ENCODE assay signal across 14 cellular contexts in the genomic region with DNA sequence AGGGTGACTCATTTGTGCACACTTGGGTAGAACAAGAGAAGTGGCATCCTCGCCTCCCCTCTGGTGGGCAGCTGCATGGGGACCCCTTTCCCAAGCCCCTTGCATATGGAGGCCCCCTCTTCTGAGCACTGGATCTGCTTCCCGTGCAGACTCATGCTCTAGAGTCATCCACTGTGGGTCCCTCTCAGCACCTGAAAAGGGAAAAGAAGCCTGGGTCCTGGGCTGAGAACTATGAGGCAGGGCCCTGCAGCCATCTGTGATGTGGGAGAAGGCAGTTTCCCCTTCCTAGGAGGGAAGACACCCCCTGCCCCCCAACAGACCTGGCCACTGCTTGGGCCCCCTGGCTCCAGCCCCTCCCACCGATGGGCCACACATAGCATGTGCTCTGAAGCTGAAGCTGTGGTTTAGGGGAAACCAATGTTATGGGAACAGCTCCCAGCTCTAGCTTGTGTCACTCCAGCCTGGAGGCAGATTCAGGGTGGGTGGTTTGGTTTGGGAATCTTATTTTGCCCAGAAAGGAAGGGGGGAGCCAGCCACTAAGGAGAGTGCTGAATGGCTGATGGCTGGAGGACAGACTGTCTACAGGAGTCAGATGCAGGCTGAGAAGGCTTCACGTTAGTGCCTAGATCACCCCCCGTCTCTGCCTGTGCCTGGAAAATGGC.
DNase-seq lines count a peak whose midpoint lies in the region; FAIRE-seq and TF ChIP-seq lines count a peak whose summit lies in the region.
"Had no signal": no experiment of that assay in that cellular context is flagged by ENCODE, and none has a peak within 500 bp of the region (broad histone marks: within the 10 kb centered on the region; RNA-seq: fewer than 3 reads in every experiment).

No MANE protein-coding gene starts in this region.

- H3K27ac Mint-ChIP-seq in HFFc6 (peak overlapping the region; percentile 72), chondrocyte (ENCODE audit: unreplicated experiment) (peak overlapping the region; percentile 41), osteocyte (ENCODE audit: unreplicated experiment) (peak overlapping the region; percentile 50)
- H3K27ac Mint-ChIP-seq: CD8-positive, alpha-beta memory T cell had no signal

- peaks cover 28% of the 10 kb centered on the region for H3K36me3 Mint-ChIP-seq in HFFc6 (ENCODE audit: low read depth)
- H3K36me3 Mint-ChIP-seq in chondrocyte (ENCODE audit: low read depth) = peaks cover 4% of the 10 kb centered on the region
- H3K36me3 Mint-ChIP-seq in osteocyte (ENCODE audit: unreplicated experiment) = no peaks in the 10 kb centered on the region
- H3K36me3 Mint-ChIP-seq: CD8-positive, alpha-beta memory T cell had no signal

- TF ChIP-seq CTCF in HFFc6 (IDR thresholded peaks at IDR 0.05) (no peak), chondrocyte (IDR thresholded peaks at IDR 0.05) (no peak), osteocyte (IDR thresholded peaks at IDR 0.05) (no peak)

- no peak overlapping the region for H3K4me3 Mint-ChIP-seq in HFFc6
- H3K4me3 Mint-ChIP-seq in chondrocyte (ENCODE audit: unreplicated experiment) = no peak overlapping the region
- no peak overlapping the region for H3K4me3 Mint-ChIP-seq in osteocyte (ENCODE audit: unreplicated experiment)
- H3K4me3 Mint-ChIP-seq: CD8-positive, alpha-beta memory T cell had no signal

- DNase-seq in EH (ENCODE audit: low read depth) = peak; percentile 73
- DNase-seq in HFFc6 = no peak
- DNase-seq in chondrocyte (ENCODE audit: low spot score) = peak; percentile 49
- DNase-seq in osteocyte (ENCODE audit: extremely low spot score, unreplicated experiment) = no peak
- no peak for DNase-seq in frontal cortex (ENCODE audit: low spot score in 2 of 2)
- DNase-seq in hippocampal formation (lab: John Stamatoyannopoulos, UW) = no peak
- DNase-seq in DMS79 (lab: John Stamatoyannopoulos, UW) = no peak
- DNase-seq: C1 segment of cervical spinal cord; CD8-positive, alpha-beta memory T cell; GDM1; NCI-H1417 treated with DMSO at 0.1 percent for 48 hours; NCI-H1930; NCI-H226; NCI-H524 treated with DMSO at 0.1 percent for 48 hours had no signal

- H3K27me3 Mint-ChIP-seq in HFFc6 (ENCODE audit: insufficient read depth) (peaks cover 21% of the 10 kb centered on the region), chondrocyte (ENCODE audit: low read depth) (no peaks in the 10 kb centered on the region), osteocyte (ENCODE audit: unreplicated experiment) (no peaks in the 10 kb centered on the region)
- H3K27me3 Mint-ChIP-seq: CD8-positive, alpha-beta memory T cell had no signal

- no peaks in the 10 kb centered on the region for H3K9me3 Mint-ChIP-seq in HFFc6
- no peaks in the 10 kb centered on the region for H3K9me3 Mint-ChIP-seq in chondrocyte (ENCODE audit: low read depth)
- H3K9me3 Mint-ChIP-seq in osteocyte (ENCODE audit: unreplicated experiment) = no peaks in the 10 kb centered on the region
- H3K9me3 Mint-ChIP-seq: CD8-positive, alpha-beta memory T cell had no signal

- H3K4me1 Mint-ChIP-seq in HFFc6 (ENCODE audit: low read depth) (peaks cover 64% of the 10 kb centered on the region), chondrocyte (ENCODE audit: low read depth) (peaks cover 44% of the 10 kb centered on the region), osteocyte (ENCODE audit: unreplicated experiment) (peaks cover 50% of the 10 kb centered on the region)
- H3K4me1 Mint-ChIP-seq: CD8-positive, alpha-beta memory T cell had no signal

- FAIRE-seq in frontal cortex (lab: Jason Lieb, UNC) = no peak

Comparison
In these comparisons a context has a peak if more than half of its experiments do, and no peak if none do; other contexts are left out.
1. DNase-seq: peak in EH (single experiment) and chondrocyte (single experiment); none in HFFc6 (single experiment), osteocyte (single experiment), frontal cortex (0 of 2), hippocampal formation (0 of 2) and DMS79 (single experiment).
2. Peak in every context shown above with its lines, with median percentiles within 50 percentile points of each other: H3K27ac Mint-ChIP-seq.